Comparison of ENCODE assay signal across 29 cellular contexts in the genomic region with DNA sequence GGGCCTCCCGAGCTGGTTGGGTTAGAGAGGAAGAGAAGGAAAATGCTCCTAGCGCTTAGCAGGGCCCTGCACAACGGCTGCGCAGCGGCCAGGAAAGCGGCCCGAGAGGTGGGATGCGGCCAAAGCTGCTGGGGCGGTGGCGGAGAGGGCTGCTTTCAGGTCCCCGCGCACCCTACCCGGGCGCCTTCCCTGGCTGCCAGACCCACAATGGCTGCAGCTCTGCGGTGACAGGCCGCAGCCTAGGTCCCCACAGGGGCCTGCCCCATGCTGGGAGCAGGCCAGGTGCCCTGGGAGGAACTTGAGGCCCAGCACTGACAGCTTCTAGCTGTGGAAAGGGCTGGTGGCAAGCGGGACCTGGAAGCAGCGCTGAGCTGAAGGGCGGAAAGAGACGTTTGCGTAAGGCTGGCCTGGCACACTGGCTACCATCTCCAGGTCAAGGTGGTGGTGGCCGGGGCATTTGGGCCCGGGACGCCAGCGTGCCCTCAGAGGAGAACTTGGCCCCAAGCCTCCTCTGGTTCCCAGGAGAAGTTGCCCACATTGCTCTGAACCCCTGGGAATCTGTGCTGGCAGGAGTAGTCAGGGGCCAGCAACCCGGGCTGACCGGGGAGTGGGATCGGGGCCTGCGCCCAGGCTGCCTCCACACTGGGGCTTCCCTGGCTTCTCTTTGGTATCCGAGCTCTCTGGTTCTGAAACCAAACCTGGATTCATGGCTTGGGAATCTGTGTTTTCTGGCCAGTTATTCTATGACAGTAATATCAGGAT.
"Had no signal": no experiment of that assay in that cellular context is flagged by ENCODE, and none has a peak within 500 bp of the region (broad histone marks: within the 10 kb centered on the region; RNA-seq: fewer than 3 reads in every experiment).

No MANE protein-coding gene starts in this region.

- H3K9me3 Mint-ChIP-seq: activated CD8-positive, alpha-beta T cell treated with anti-CD3 and anti-CD28 coated beads for 36 hours; activated naive CD4-positive, alpha-beta T cell treated with anti-CD3 and anti-CD28 coated beads, Interleukin-2, amount 10 ng/mL, durations not matched to agents 7 days and 5 days; activated naive CD8-positive, alpha-beta T cell treated with anti-CD3 and anti-CD28 coated beads, Interleukin-2, amount 50 U/mL, for 24 hours; activated T-cell treated with anti-CD3 and anti-CD28 coated beads, Interleukin-2, amount 50 U/mL, for 24 hours; brain had no signal

- H3K27me3 ChIP-seq: SJCRH30 had no signal

- H3K4me1 Mint-ChIP-seq: activated naive CD4-positive, alpha-beta T cell treated with anti-CD3 and anti-CD28 coated beads, Interleukin-2, amount 10 ng/mL, durations not matched to agents 7 days and 5 days; activated naive CD8-positive, alpha-beta T cell treated with anti-CD3 and anti-CD28 coated beads, Interleukin-2, amount 50 U/mL, for 24 hours; brain had no signal

- H3K9me3 ChIP-seq: SJCRH30 had no signal

- H3K36me3 Mint-ChIP-seq: activated naive CD4-positive, alpha-beta T cell treated with anti-CD3 and anti-CD28 coated beads, Interleukin-2, amount 10 ng/mL, durations not matched to agents 7 days and 5 days; activated naive CD8-positive, alpha-beta T cell; brain had no signal

- H3K4me3 ChIP-seq: SJCRH30, SK-N-MC had no signal

- H3K27ac Mint-ChIP-seq: activated CD8-positive, alpha-beta T cell treated with anti-CD3 and anti-CD28 coated beads for 36 hours; activated naive CD4-positive, alpha-beta T cell treated with anti-CD3 and anti-CD28 coated beads, Interleukin-2, amount 10 ng/mL, durations not matched to agents 7 days and 5 days; activated naive CD8-positive, alpha-beta T cell; activated naive CD8-positive, alpha-beta T cell treated with anti-CD3 and anti-CD28 coated beads, Interleukin-2, amount 50 U/mL, for 24 hours; activated T-cell treated with anti-CD3 and anti-CD28 coated beads, Interleukin-2, amount 50 U/mL, for 24 hours; brain had no signal

- H3K4me3 Mint-ChIP-seq: activated CD8-positive, alpha-beta T cell treated with anti-CD3 and anti-CD28 coated beads for 36 hours; activated naive CD4-positive, alpha-beta T cell treated with anti-CD3 and anti-CD28 coated beads, Interleukin-2, amount 10 ng/mL, durations not matched to agents 7 days and 5 days; activated naive CD8-positive, alpha-beta T cell; activated naive CD8-positive, alpha-beta T cell treated with anti-CD3 and anti-CD28 coated beads, Interleukin-2, amount 50 U/mL, for 24 hours; activated T-cell treated with anti-CD3 and anti-CD28 coated beads, Interleukin-2, amount 50 U/mL, for 24 hours; brain had no signal

- H3K36me3 ChIP-seq: SJCRH30 had no signal

- H3K27me3 Mint-ChIP-seq: activated CD8-positive, alpha-beta T cell treated with anti-CD3 and anti-CD28 coated beads for 36 hours; activated naive CD4-positive, alpha-beta T cell treated with anti-CD3 and anti-CD28 coated beads, Interleukin-2, amount 10 ng/mL, durations not matched to agents 7 days and 5 days; activated naive CD8-positive, alpha-beta T cell treated with anti-CD3 and anti-CD28 coated beads, Interleukin-2, amount 50 U/mL, for 24 hours; activated T-cell treated with anti-CD3 and anti-CD28 coated beads, Interleukin-2, amount 50 U/mL, for 24 hours; brain had no signal

- H3K4me1 ChIP-seq: SJCRH30 had no signal

- H3K27ac ChIP-seq: SJCRH30, SK-N-MC, VCaP had no signal

- DNase-seq: activated CD4-positive, alpha-beta T cell treated with anti-CD3 and anti-CD28 coated beads for 1 hour; activated CD4-positive, alpha-beta T cell treated with anti-CD3 and anti-CD28 coated beads for 48 hours; activated CD4-positive, alpha-beta T cell treated with anti-CD3 and anti-CD28 coated beads, Interleukin-2, amount 50 U/mL, for 4 hours; activated CD4-positive, CD25-positive, alpha-beta regulatory T cell; activated CD8-positive, alpha-beta T cell treated with anti-CD3 and anti-CD28 coated beads for 36 hours; activated gamma-delta T cell treated with Interleukin-2 at 50 U/mL for 16 hours; activated naive CD4-positive, alpha-beta T cell treated with anti-CD3 and anti-CD28 coated beads, Interleukin-2, amount 10 ng/mL, durations not matched to agents 7 days and 5 days; activated naive CD8-positive, alpha-beta T cell treated with anti-CD3 and anti-CD28 coated beads, Interleukin-2, amount 50 U/mL, for 24 hours; activated T-cell treated with anti-CD3 and anti-CD28 coated beads, Interleukin-2, amount 50 U/mL, for 24 hours; anterior cingulate cortex; cerebellar nuclear complex; Karpas-422; NCI-H1105; NCI-H1417 treated with DMSO at 0.1 percent for 48 hours; NCI-H1694; NCI-H1930; NCI-H2081 treated with DMSO at 0.1 percent for 48 hours; NCI-H345; NCI-H524 treated with DMSO at 0.1 percent for 48 hours; SHP77; SJCRH30; T-helper 1 cell; T-helper 2 cell; T-helper 9 cell had no signal

- ATAC-seq: activated CD8-positive, alpha-beta T cell treated with anti-CD3 and anti-CD28 coated beads for 36 hours; activated naive CD8-positive, alpha-beta T cell treated with anti-CD3 and anti-CD28 coated beads, Interleukin-2, amount 50 U/mL, for 24 hours; Panc1 had no signal
